In the genomic region with DNA sequence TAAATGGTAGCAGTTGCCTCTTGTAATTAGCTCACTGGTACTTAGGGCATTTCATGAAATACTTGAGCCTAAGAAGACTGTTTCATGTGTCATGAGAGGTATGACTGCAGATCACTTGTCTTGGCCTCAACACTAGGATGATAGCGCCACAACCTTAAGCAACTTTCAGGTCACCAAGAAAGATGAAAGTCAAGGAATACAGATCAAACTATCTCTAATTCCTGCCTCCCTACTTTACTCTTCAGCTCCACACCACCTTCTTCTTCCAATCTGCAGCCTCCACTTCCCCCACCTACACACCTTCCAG, we compare ENCODE assay signal across 17 cellular contexts.
DNase-seq lines count a peak whose midpoint lies in the region; ATAC-seq and TF ChIP-seq lines count a peak whose summit lies in the region.
"Had no signal": no experiment of that assay in that cellular context is flagged by ENCODE, and none has a peak within 500 bp of the region (broad histone marks: within the 10 kb centered on the region; RNA-seq: fewer than 3 reads in every experiment).

No MANE protein-coding gene starts in this region.

- no peak for TF ChIP-seq CTCF in RWPE2 (IDR thresholded peaks at IDR 0.05; ENCODE audit: poor library complexity, severe bottlenecking)

- no peaks in the 10 kb centered on the region for H3K27me3 Mint-ChIP-seq in activated T-cell treated with anti-CD3 and anti-CD28 coated beads, Interleukin-2, amount 50 U/mL, for 24 hours
- no peaks in the 10 kb centered on the region for H3K27me3 Mint-ChIP-seq in central memory CD8-positive, alpha-beta T cell
- H3K27me3 Mint-ChIP-seq in stimulated activated memory B cell treated with anti-CD40 and anti-IgM and Interleukin-4, amounts not matched to agents 10 μg/mL and 1 μg/mL and 100 μg/mL, for 72 hours, result no peaks in the 10 kb centered on the region

- no peak for ATAC-seq in RWPE2 (ENCODE audit: low read depth)
- no peak for ATAC-seq in central memory CD8-positive, alpha-beta T cell (replicated peaks; ENCODE audit: extremely low read depth, poor library complexity, severe bottlenecking)
- ATAC-seq in stimulated activated memory B cell treated with anti-CD40 and anti-IgM and Interleukin-4, amounts not matched to agents 10 μg/mL and 1 μg/mL and 100 μg/mL, for 72 hours, result no peak
- no peak for ATAC-seq in GM21447 (IDR thresholded peaks at IDR 0.05; ENCODE audit: unreplicated experiment)
- ATAC-seq: lower lobe of right lung had no signal

- H3K36me3 ChIP-seq in RWPE2 (ENCODE audit: low read depth), result peaks cover 18% of the 10 kb centered on the region
- H3K36me3 ChIP-seq: neural progenitor cell, right atrium auricular region, tibial artery had no signal

- peaks cover 83% of the 10 kb centered on the region for H3K4me1 Mint-ChIP-seq in activated T-cell treated with anti-CD3 and anti-CD28 coated beads, Interleukin-2, amount 50 U/mL, for 24 hours (ENCODE audit: low read depth)
- H3K4me1 Mint-ChIP-seq in central memory CD8-positive, alpha-beta T cell, result peaks cover 86% of the 10 kb centered on the region
- peaks cover 71% of the 10 kb centered on the region for H3K4me1 Mint-ChIP-seq in stimulated activated memory B cell treated with anti-CD40 and anti-IgM and Interleukin-4, amounts not matched to agents 10 μg/mL and 1 μg/mL and 100 μg/mL, for 72 hours

- peak overlapping the region; percentile 67 for H3K4me3 Mint-ChIP-seq in activated T-cell treated with anti-CD3 and anti-CD28 coated beads, Interleukin-2, amount 50 U/mL, for 24 hours
- peak overlapping the region; percentile 74 for H3K4me3 Mint-ChIP-seq in central memory CD8-positive, alpha-beta T cell
- peak overlapping the region; percentile 19 for H3K4me3 Mint-ChIP-seq in stimulated activated memory B cell treated with anti-CD40 and anti-IgM and Interleukin-4, amounts not matched to agents 10 μg/mL and 1 μg/mL and 100 μg/mL, for 72 hours
- H3K4me3 Mint-ChIP-seq: neural progenitor cell had no signal

- peaks cover 47% of the 10 kb centered on the region for H3K36me3 Mint-ChIP-seq in activated T-cell treated with anti-CD3 and anti-CD28 coated beads, Interleukin-2, amount 50 U/mL, for 24 hours (ENCODE audit: low read depth)
- peaks cover 28% of the 10 kb centered on the region for H3K36me3 Mint-ChIP-seq in central memory CD8-positive, alpha-beta T cell (ENCODE audit: insufficient read depth)
- H3K36me3 Mint-ChIP-seq in stimulated activated memory B cell treated with anti-CD40 and anti-IgM and Interleukin-4, amounts not matched to agents 10 μg/mL and 1 μg/mL and 100 μg/mL, for 72 hours, result peaks cover 38% of the 10 kb centered on the region

- peak overlapping the region; percentile 51 for H3K27ac ChIP-seq in RWPE2 (ENCODE audit: poor library complexity, severe bottlenecking)
- H3K27ac ChIP-seq: lower lobe of right lung, neural progenitor cell, right atrium auricular region, tibial artery had no signal

- H3K4me3 ChIP-seq in RWPE2 (ENCODE audit: severe bottlenecking), result no peak overlapping the region
- H3K4me3 ChIP-seq: lower lobe of right lung, neural progenitor cell, right atrium auricular region, tibial artery had no signal

- peak overlapping the region; percentile 97 for H3K27ac Mint-ChIP-seq in activated T-cell treated with anti-CD3 and anti-CD28 coated beads, Interleukin-2, amount 50 U/mL, for 24 hours
- peak overlapping the region; percentile 93 for H3K27ac Mint-ChIP-seq in central memory CD8-positive, alpha-beta T cell (ENCODE audit: low read depth)
- peak overlapping the region; percentile 87 for H3K27ac Mint-ChIP-seq in stimulated activated memory B cell treated with anti-CD40 and anti-IgM and Interleukin-4, amounts not matched to agents 10 μg/mL and 1 μg/mL and 100 μg/mL, for 72 hours
- H3K27ac Mint-ChIP-seq: neural progenitor cell had no signal

- H3K9me3 Mint-ChIP-seq in activated T-cell treated with anti-CD3 and anti-CD28 coated beads, Interleukin-2, amount 50 U/mL, for 24 hours, result no peaks in the 10 kb centered on the region
- H3K9me3 Mint-ChIP-seq in central memory CD8-positive, alpha-beta T cell, result no peaks in the 10 kb centered on the region
- H3K9me3 Mint-ChIP-seq in stimulated activated memory B cell treated with anti-CD40 and anti-IgM and Interleukin-4, amounts not matched to agents 10 μg/mL and 1 μg/mL and 100 μg/mL, for 72 hours, result peaks cover 3% of the 10 kb centered on the region
- H3K9me3 Mint-ChIP-seq: neural progenitor cell had no signal

- H3K27me3 ChIP-seq in RWPE2 (ENCODE audit: insufficient read depth, poor library complexity, severe bottlenecking), result no peaks in the 10 kb centered on the region
- H3K27me3 ChIP-seq: neural progenitor cell, right atrium auricular region, tibial artery had no signal

- no peaks in the 10 kb centered on the region for H3K9me3 ChIP-seq in RWPE2 (ENCODE audit: severe bottlenecking)
- H3K9me3 ChIP-seq: lower lobe of right lung, right atrium auricular region, tibial artery had no signal

- DNase-seq in activated T-cell treated with anti-CD3 and anti-CD28 coated beads, Interleukin-2, amount 50 U/mL, for 24 hours, result no peak
- no peak for DNase-seq in activated T-cell treated with anti-CD3 and anti-CD28 coated beads, Interleukin-2, amount 50 U/mL, for 1 hour
- DNase-seq in RWPE2 (ENCODE audit: low spot score), result no peak
- DNase-seq in central memory CD8-positive, alpha-beta T cell (ENCODE audit: low spot score in 2 of 2), result no peak
- no peak for DNase-seq in DMS114 treated with DMSO at 0.1 percent for 48 hours (lab: John Stamatoyannopoulos, UW; ENCODE audit: unreplicated experiment)
- DNase-seq in SW480 (ENCODE audit: low spot score), result no peak
- DNase-seq: foreskin fibroblast; lower lobe of right lung; MM.1S; NCI-H2081 treated with DMSO at 0.1 percent for 48 hours; RPMI8226; stimulated activated CD4-positive, alpha-beta T cell treated with anti-CD3 and anti-CD28 coated beads, Interleukin-2, amount 100 ng/mL, for 24 hours; tibial artery had no signal

- peaks cover 17% of the 10 kb centered on the region for H3K4me1 ChIP-seq in RWPE2 (ENCODE audit: insufficient read depth, poor library complexity, severe bottlenecking)
- H3K4me1 ChIP-seq: neural progenitor cell had no signal

Comparison
In these comparisons a context has a peak if more than half of its experiments do, and no peak if none do; other contexts are left out.
1. H3K4me3 Mint-ChIP-seq: peak in every context shown above with its lines; median percentile 74 in central memory CD8-positive, alpha-beta T cell; 67 in activated T-cell treated with anti-CD3 and anti-CD28 coated beads, Interleukin-2, amount 50 U/mL, for 24 hours; 19 in stimulated activated memory B cell treated with anti-CD40 and anti-IgM and Interleukin-4, amounts not matched to agents 10 μg/mL and 1 μg/mL and 100 μg/mL, for 72 hours.